Comparison of ENCODE assay signal across 15 cellular contexts in the genomic region with DNA sequence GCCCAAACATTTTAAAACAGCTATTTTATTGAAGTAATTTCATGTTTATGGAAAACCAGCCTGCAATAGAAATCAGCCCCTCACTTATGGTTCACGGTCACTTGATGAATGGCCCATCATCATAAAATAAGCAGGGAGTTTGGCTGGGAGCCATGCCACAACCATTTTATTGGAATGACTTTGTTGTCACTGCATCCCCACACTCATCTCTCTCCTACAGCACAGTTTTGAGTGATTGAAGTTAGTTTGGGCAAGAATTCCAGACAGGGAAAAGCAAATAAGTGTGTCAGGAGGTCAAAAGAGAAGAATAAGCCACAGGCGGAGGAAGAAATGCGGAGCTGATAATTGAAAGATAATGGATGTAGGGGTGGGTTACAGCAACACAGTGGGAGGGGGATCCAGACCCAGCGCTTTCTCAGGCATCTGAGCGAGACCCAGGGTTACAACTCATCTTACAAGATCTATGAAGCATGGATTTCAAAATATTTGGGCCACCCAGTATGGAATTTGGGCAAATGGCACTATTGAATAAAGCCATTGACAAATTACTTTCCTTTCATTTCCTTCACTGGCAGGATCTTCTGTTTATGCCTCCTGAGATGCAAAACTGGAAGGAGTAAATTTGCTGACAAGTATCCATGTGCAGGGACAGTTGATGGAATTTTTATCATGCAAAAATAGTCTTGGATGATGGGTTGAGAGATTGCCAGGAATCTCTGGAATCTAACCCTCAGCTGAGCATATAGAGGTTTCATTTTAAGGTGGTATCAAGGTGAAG.
A peak's percentile ranks its signal among the peaks of the same experiment; 100 is the strongest.
DNase-seq lines count a peak whose midpoint lies in the region; TF ChIP-seq lines count a peak whose summit lies in the region.
"Had no signal": no experiment of that assay in that cellular context is flagged by ENCODE, and none has a peak within 500 bp of the region (broad histone marks: within the 10 kb centered on the region; RNA-seq: fewer than 3 reads in every experiment).

No MANE protein-coding gene starts in this region.

- WGBS in GM23248 (ENCODE audit: low coverage in 1 of 2, low lambda C conversion rate in 2 of 2, missing lambda C conversion rate in 2 of 2), 2 experiments = 75 to 85% methylated on average over 5 of the region's 5 CpGs
- WGBS in prostate gland = 68% methylated on average over 5 of the region's 5 CpGs

- no peak for TF ChIP-seq CTCF in prostate gland (IDR thresholded peaks at IDR 0.05)

- no peak for TF ChIP-seq POLR2A in prostate gland (IDR thresholded peaks at IDR 0.05)

- H4K20me1 ChIP-seq in GM23248 (ENCODE audit: insufficient read depth) = no peaks in the 10 kb centered on the region

- no peak overlapping the region for H2AFZ ChIP-seq in GM23248

- H3K36me3 ChIP-seq in GM23248 (ENCODE audit: low read depth) = no peaks in the 10 kb centered on the region
- no peaks in the 10 kb centered on the region for H3K36me3 ChIP-seq in prostate gland

- H3K9me2 ChIP-seq in GM23248 (ENCODE audit: insufficient read depth) = no peaks in the 10 kb centered on the region

- intact Hi-C loops in prostate gland (cut with DNase I) = no loop called here

- H3K27me3 ChIP-seq in GM23248 (replicated peaks; ENCODE audit: insufficient read depth) (no peaks in the 10 kb centered on the region), prostate gland (replicated peaks; ENCODE audit: insufficient read depth) (no peaks in the 10 kb centered on the region)

- no peak overlapping the region for H3K9ac ChIP-seq in GM23248

- H3K27ac ChIP-seq in GM23248 (no peak overlapping the region), substantia nigra (ENCODE audit: low read depth, low read length, poor library complexity, severe bottlenecking) (no peak overlapping the region), prostate gland (no peak overlapping the region)
- H3K27ac ChIP-seq: SK-N-MC had no signal

- H3K4me3 ChIP-seq in GM23248 (no peak overlapping the region), prostate gland (no peak overlapping the region)
- H3K4me3 ChIP-seq: SK-N-MC had no signal

- H3K79me2 ChIP-seq in GM23248 (ENCODE audit: insufficient read depth) = no peaks in the 10 kb centered on the region

- peaks cover 8% of the 10 kb centered on the region; the same call in 1 of the 2 replicates for H3F3A ChIP-seq in GM23248 (ENCODE audit: insufficient read depth)

- H3K9me3 ChIP-seq in GM23248 (ENCODE audit: low read depth) (no peaks in the 10 kb centered on the region), prostate gland (no peaks in the 10 kb centered on the region)

- H3K4me1 ChIP-seq in GM23248 (ENCODE audit: insufficient read depth) (peaks cover 24% of the 10 kb centered on the region), prostate gland (replicated peaks) (no peaks in the 10 kb centered on the region)

- in situ Hi-C loops in GM23248 (cut with MboI) = no loop called here

- peak; percentile 48 for DNase-seq in AG08395 (ENCODE audit: low spot score)
- peak; percentile 39 for DNase-seq in GM23248
- peak; percentile 51 for DNase-seq in SHP77 treated with DMSO at 0.1 percent for 48 hours (lab: John Stamatoyannopoulos, UW)
- peak; percentile 30 for DNase-seq in hepatic stellate cell (ENCODE audit: low spot score)
- DNase-seq in substantia nigra (lab: John Stamatoyannopoulos, UW) = no peak
- DNase-seq in prostate gland (ENCODE audit: low spot score) = no peak
- DNase-seq in cerebellar nuclear complex (lab: John Stamatoyannopoulos, UW) = no peak
- DNase-seq in SK-N-DZ (ENCODE audit: low spot score) = no peak
- DNase-seq: activated T-cell treated with anti-CD3 and anti-CD28 coated beads, Interleukin-2, amount 50 U/mL, for 72 hours; aorta; effector memory CD8-positive, alpha-beta T cell; GDM1; head of caudate nucleus; NCI-H510A treated with DMSO at 0.1 percent for 48 hours had no signal

- peak overlapping the region; percentile 22 for H3K4me2 ChIP-seq in GM23248 (ENCODE audit: unreplicated experiment)

Comparison
In these comparisons a context has a peak if more than half of its experiments do, and no peak if none do; other contexts are left out.
1. DNase-seq: peak in AG08395 (single experiment), GM23248 (single experiment), SHP77 treated with DMSO at 0.1 percent for 48 hours (single experiment) and hepatic stellate cell (single experiment); none in substantia nigra (0 of 49), prostate gland (single experiment), cerebellar nuclear complex (0 of 2) and SK-N-DZ (single experiment).